27 cellular contexts compared by ENCODE assay signal in the genomic region with DNA sequence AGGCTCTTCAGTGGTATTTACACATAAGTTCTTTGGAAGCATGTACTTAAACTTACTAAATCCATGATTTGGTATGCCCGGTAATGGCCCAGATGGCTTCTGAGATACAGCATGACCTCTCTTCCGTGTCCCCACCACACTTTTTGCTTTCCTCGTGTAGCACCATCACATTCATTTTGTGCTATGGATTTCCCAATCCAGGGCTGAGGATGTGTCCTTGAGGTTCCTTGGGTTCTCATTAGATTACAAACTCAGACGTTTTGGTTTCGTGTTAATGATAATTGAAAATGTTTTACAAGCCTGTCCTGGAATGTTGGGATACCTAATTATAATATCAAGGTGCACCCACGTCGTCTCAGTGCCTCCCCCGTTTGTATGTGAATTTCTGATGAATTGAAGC. TPM values are rescaled to one million over a fixed set of nuclear protein-coding genes. Genes with fewer than 3 reads are reported as not detected.
DNase-seq lines count a peak whose midpoint lies in the region; ATAC-seq and TF ChIP-seq lines count a peak whose summit lies in the region.
"Had no signal": no experiment of that assay in that cellular context is flagged by ENCODE, and none has a peak within 500 bp of the region (broad histone marks: within the 10 kb centered on the region; RNA-seq: fewer than 3 reads in every experiment).

No MANE protein-coding gene starts in this region.

- intact Hi-C loops in Panc1 (cut with micrococcal nuclease; ENCODE audit: unreplicated experiment): no loop called here

- WGBS in endodermal cell (ENCODE audit: insufficient coverage in 1 of 2, insufficient read length in 1 of 2), 2 experiments: 87 to 93% methylated on average over 8 of the region's 8 CpGs

- H3K27me3 Mint-ChIP-seq in CD8-positive, alpha-beta memory T cell: no peaks in the 10 kb centered on the region
- H3K27me3 Mint-ChIP-seq in endodermal cell (ENCODE audit: insufficient read depth): no peaks in the 10 kb centered on the region
- H3K27me3 Mint-ChIP-seq: activated CD8-positive, alpha-beta T cell treated with anti-CD3 and anti-CD28 coated beads for 36 hours; activated naive CD8-positive, alpha-beta T cell; stimulated activated naive CD8-positive, alpha-beta T cell treated with anti-CD3 and anti-CD28 coated beads, Interleukin-15, amount 100 ng/mL, for 72 hours; T-helper 17 cell had no signal

- DNase-seq in CD8-positive, alpha-beta memory T cell: no peak
- DNase-seq in Panc1 (ENCODE audit: low read depth, low spot score): no peak
- peak; percentile 8 for DNase-seq in inferior parietal cortex (ENCODE audit: extremely low spot score)
- no peak for DNase-seq in substantia nigra (lab: John Stamatoyannopoulos, UW)
- DNase-seq in NCI-H1092 (lab: John Stamatoyannopoulos, UW): no peak
- no peak for DNase-seq in endodermal cell
- DNase-seq: activated CD4-positive, alpha-beta T cell treated with anti-CD3 and anti-CD28 coated beads for 1 hour; activated CD8-positive, alpha-beta T cell treated with anti-CD3 and anti-CD28 coated beads for 36 hours; activated T-cell treated with anti-CD3 and anti-CD28 coated beads for 4 hours; aorta; C1 segment of cervical spinal cord; Calu3; DND-41; KG1; lower lobe of right lung; MM.1S; mucosa of descending colon; NCI-H1417 treated with DMSO at 0.1 percent for 48 hours; NCI-H2081 treated with DMSO at 0.1 percent for 48 hours; stimulated activated naive CD8-positive, alpha-beta T cell treated with anti-CD3 and anti-CD28 coated beads, Interleukin-15, amount 100 ng/mL, for 72 hours; T-helper 17 cell had no signal

- BruUV-seq in Panc1 (replicated peaks; lab: Mats Ljungman, UMichigan): no TSS peak

- in situ Hi-C loops in Panc1 (cut with HindIII; ENCODE audit: low pct_unique_long_range_greater_than_20kb, low sequenced_read_pairs): no loop called here

- no peaks in the 10 kb centered on the region for H3K27me3 ChIP-seq in CD8-positive, alpha-beta memory T cell (ENCODE audit: insufficient read depth, low read length, poor library complexity, severe bottlenecking)
- H3K27me3 ChIP-seq in Panc1 (ENCODE audit: control insufficient read depth, insufficient read depth, low read length) (no peaks in the 10 kb centered on the region), endodermal cell (ENCODE audit: control insufficient read depth, insufficient read depth, low read length, poor library complexity, severe bottlenecking) (no peaks in the 10 kb centered on the region)
- H3K27me3 ChIP-seq: cardiac muscle cell, upper lobe of left lung had no signal

- peaks cover 3% of the 10 kb centered on the region for H3K36me3 ChIP-seq in CD8-positive, alpha-beta memory T cell (ENCODE audit: insufficient read depth, low read length)
- H3K36me3 ChIP-seq in Panc1 (ENCODE audit: control insufficient read depth, insufficient read depth, low read length) (no peaks in the 10 kb centered on the region), endodermal cell (ENCODE audit: control insufficient read depth, insufficient read depth, low read length) (no peaks in the 10 kb centered on the region)
- H3K36me3 ChIP-seq: cardiac muscle cell, HAP-1, upper lobe of left lung had no signal

- H3K4me3 ChIP-seq in CD8-positive, alpha-beta memory T cell (ENCODE audit: low read length): no peak overlapping the region
- H3K4me3 ChIP-seq in Panc1 (ENCODE audit: low read depth in 2 of 2, low read length in 2 of 2) (no peak overlapping the region), endodermal cell (ENCODE audit: low read length) (no peak overlapping the region)
- H3K4me3 ChIP-seq: cardiac muscle cell, HAP-1, lower lobe of right lung, mucosa of descending colon, upper lobe of left lung had no signal

- ATAC-seq in Panc1 (no peak), GM18861 (IDR thresholded peaks at IDR 0.05; ENCODE audit: unreplicated experiment) (no peak)
- ATAC-seq: activated CD8-positive, alpha-beta T cell treated with anti-CD3 and anti-CD28 coated beads for 36 hours; lower lobe of right lung; mucosa of descending colon; SK-N-SH treated with all-trans-retinoic acid at 6 μM for 48 hours; stimulated activated naive CD8-positive, alpha-beta T cell treated with anti-CD3 and anti-CD28 coated beads, Interleukin-15, amount 100 ng/mL, for 72 hours; T-helper 17 cell had no signal

- no peak for TF ChIP-seq CTCF in Panc1 (IDR thresholded peaks at IDR 0.05)
- no peak for TF ChIP-seq CTCF in endodermal cell (conservative IDR thresholded peaks at IDR 0.05)

- POLR2A ChIA-PET in CD8-positive, alpha-beta memory T cell (lab: Charles Lee): interaction anchor here (0.6 kb wide), 1 partner anchor 23 kb away, joined by 4 read pairs; no protein-coding TSS in a partner anchor
- POLR2A ChIA-PET in Panc1 (lab: Charles Lee): no interaction called here

- H3K9me3 Mint-ChIP-seq in CD8-positive, alpha-beta memory T cell: no peaks in the 10 kb centered on the region
- no peaks in the 10 kb centered on the region for H3K9me3 Mint-ChIP-seq in endodermal cell
- H3K9me3 Mint-ChIP-seq: activated CD8-positive, alpha-beta T cell treated with anti-CD3 and anti-CD28 coated beads for 36 hours; stimulated activated naive CD8-positive, alpha-beta T cell treated with anti-CD3 and anti-CD28 coated beads, Interleukin-15, amount 100 ng/mL, for 72 hours had no signal

- H3K9ac ChIP-seq in endodermal cell (ENCODE audit: extremely low read depth, low read length, poor library complexity, severe bottlenecking): no peak overlapping the region

- peaks cover 3 to 32% (median 12%) of the 10 kb centered on the region in 3 donors for H3K36me3 Mint-ChIP-seq in CD8-positive, alpha-beta memory T cell
- peaks cover 3% of the 10 kb centered on the region for H3K36me3 Mint-ChIP-seq in endodermal cell (ENCODE audit: low read depth)

- H3K9me3 ChIP-seq in CD8-positive, alpha-beta memory T cell (ENCODE audit: low read length): no peaks in the 10 kb centered on the region
- H3K9me3 ChIP-seq in Panc1 (ENCODE audit: control insufficient read depth, insufficient read depth, low read depth, low read length) (no peaks in the 10 kb centered on the region), endodermal cell (ENCODE audit: control insufficient read depth, low read length) (no peaks in the 10 kb centered on the region)
- H3K9me3 ChIP-seq: HAP-1, lower lobe of right lung, mucosa of descending colon, upper lobe of left lung had no signal

- H3K27ac ChIP-seq in CD8-positive, alpha-beta memory T cell (ENCODE audit: low read depth, low read length): peak overlapping the region; percentile 10
- H3K27ac ChIP-seq in Panc1 (ENCODE audit: low read length) (peak overlapping the region; percentile 66), substantia nigra (ENCODE audit: low read depth, low read length, poor library complexity, severe bottlenecking) (peak overlapping the region; percentile 14), endodermal cell (ENCODE audit: low read depth, low read length) (no peak overlapping the region)
- H3K27ac ChIP-seq: cardiac muscle cell, lower lobe of right lung had no signal

- CTCF ChIA-PET in CD8-positive, alpha-beta memory T cell (lab: Charles Lee): no interaction called here
- CTCF ChIA-PET in Panc1 (lab: Charles Lee): no interaction called here

- no peak overlapping the region for H3K4me3 Mint-ChIP-seq in CD8-positive, alpha-beta memory T cell
- no peak overlapping the region for H3K4me3 Mint-ChIP-seq in endodermal cell
- H3K4me3 Mint-ChIP-seq: activated CD8-positive, alpha-beta T cell treated with anti-CD3 and anti-CD28 coated beads for 36 hours; activated naive CD8-positive, alpha-beta T cell; stimulated activated naive CD8-positive, alpha-beta T cell treated with anti-CD3 and anti-CD28 coated beads, Interleukin-15, amount 100 ng/mL, for 72 hours; T-helper 17 cell had no signal

- H3K4me1 Mint-ChIP-seq in CD8-positive, alpha-beta memory T cell: peaks cover 32 to 61% (median 40%) of the 10 kb centered on the region in 3 donors
- peaks cover 9% of the 10 kb centered on the region for H3K4me1 Mint-ChIP-seq in endodermal cell

- H3K4me1 ChIP-seq in CD8-positive, alpha-beta memory T cell (ENCODE audit: insufficient read depth, low read length): peaks cover 11% of the 10 kb centered on the region
- H3K4me1 ChIP-seq in Panc1 (ENCODE audit: control insufficient read depth, insufficient read depth, low read length) (peaks cover 70% of the 10 kb centered on the region), endodermal cell (ENCODE audit: control insufficient read depth, insufficient read depth, low read length) (no peaks in the 10 kb centered on the region)

- no peak overlapping the region for H3K27ac Mint-ChIP-seq in CD8-positive, alpha-beta memory T cell
- H3K27ac Mint-ChIP-seq in endodermal cell: no peak overlapping the region
- H3K27ac Mint-ChIP-seq: activated CD8-positive, alpha-beta T cell treated with anti-CD3 and anti-CD28 coated beads for 36 hours; activated naive CD8-positive, alpha-beta T cell; stimulated activated naive CD8-positive, alpha-beta T cell treated with anti-CD3 and anti-CD28 coated beads, Interleukin-15, amount 100 ng/mL, for 72 hours; T-helper 17 cell had no signal

RNA-seq across cellular contexts. Expression of a gene that starts 7.3 kb away (rescaled TPM):
- total RNA-seq in CD8-positive, alpha-beta memory T cell: 10 to 100 TPM; 68.7 to 79.8 TPM
- 22.9 TPM for polyA plus RNA-seq in CD8-positive, alpha-beta memory T cell
- total RNA-seq in Panc1 (2021; ENCODE audit: unreplicated experiment) (95.0 TPM), endodermal cell (10 to 100 TPM; 24.1 to 26.0 TPM)
- polyA plus RNA-seq in Panc1 (2012; ENCODE audit: insufficient read length): 41.2 TPM
- 18.6 TPM for polyA plus RNA-seq in endodermal cell (2013, experiment 1 of 2)
- 18.1 TPM for polyA plus RNA-seq in endodermal cell (2013, experiment 2 of 2)
